In the genomic region with DNA sequence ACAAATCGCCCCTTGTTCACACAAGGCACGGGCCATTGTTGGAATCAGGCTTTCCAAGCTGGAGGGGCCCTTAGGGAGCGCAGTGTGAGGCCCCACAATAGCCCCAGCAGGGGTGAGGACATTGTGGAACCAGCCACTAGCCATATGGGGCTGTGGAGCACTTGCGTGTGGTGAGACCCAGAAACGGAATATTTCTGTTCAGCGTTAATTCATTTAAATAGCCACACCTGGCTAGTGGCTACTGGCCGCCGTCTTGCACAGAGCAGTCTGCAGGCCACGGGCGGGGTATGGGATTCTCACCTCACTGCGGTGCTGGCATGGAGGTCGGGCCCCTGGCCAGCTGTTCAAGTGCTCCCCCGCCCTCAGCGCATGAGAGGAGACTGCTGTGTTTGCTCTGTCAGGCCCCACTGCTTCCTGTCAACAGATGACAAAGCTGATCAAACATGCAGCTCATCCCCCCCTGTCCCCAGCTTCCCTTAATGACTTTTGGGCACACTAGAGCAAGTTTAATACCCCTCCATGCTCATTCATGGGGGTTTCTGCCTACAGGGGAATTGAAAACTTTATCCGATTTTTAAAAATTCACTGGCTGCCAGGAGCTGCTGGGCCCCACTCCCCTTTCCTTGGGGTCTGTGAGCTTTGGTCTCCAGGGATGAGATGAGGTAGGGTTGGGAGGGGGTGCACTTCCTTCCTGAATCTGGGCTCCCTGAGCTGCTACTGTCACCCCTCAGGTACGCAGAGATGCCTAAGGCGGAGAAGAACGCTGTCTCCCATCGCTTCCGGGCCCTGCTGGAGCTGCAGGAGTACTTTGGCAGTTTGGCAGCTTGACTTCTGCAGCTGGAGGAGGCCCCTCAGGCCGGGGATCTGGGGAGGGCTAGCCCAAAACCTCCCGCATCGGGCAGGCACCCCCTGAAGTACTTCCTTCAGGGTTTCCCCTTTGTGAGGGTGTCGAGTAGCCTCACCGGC, we compare ENCODE assay signal across 9 cellular contexts. TPM values are rescaled to one million over a fixed set of nuclear protein-coding genes. Genes with fewer than 3 reads are reported as not detected.
DNase-seq lines count a peak whose midpoint lies in the region; ATAC-seq, FAIRE-seq and TF ChIP-seq lines count a peak whose summit lies in the region.
"Had no signal": no experiment of that assay in that cellular context is flagged by ENCODE, and none has a peak within 500 bp of the region (broad histone marks: within the 10 kb centered on the region; RNA-seq: fewer than 3 reads in every experiment).

No MANE protein-coding gene starts in this region.

- peak; percentile 37 for ATAC-seq in activated CD8-positive, alpha-beta T cell treated with anti-CD3 and anti-CD28 coated beads, Interleukin-2, amount 10 ng/mL, durations not matched to agents 7 days and 5 days
- ATAC-seq in pancreas, result peak in 3 of 4 donors; percentile 28 to 72 (median 67)
- no peak for ATAC-seq in HG03045 (IDR thresholded peaks at IDR 0.05; ENCODE audit: unreplicated experiment)
- ATAC-seq in HG02870 (IDR thresholded peaks at IDR 0.05; ENCODE audit: unreplicated experiment), result no peak

- no peak for TF ChIP-seq CTCF in pancreas (IDR thresholded peaks at IDR 0.05)

- H3K36me3 Mint-ChIP-seq in activated CD4-positive, alpha-beta T cell treated with anti-CD3 and anti-CD28 coated beads, Interleukin-2, amount 10 ng/mL, durations not matched to agents 7 days and 5 days (ENCODE audit: low read depth), result peaks cover 13% of the 10 kb centered on the region
- H3K36me3 Mint-ChIP-seq in activated CD8-positive, alpha-beta T cell treated with anti-CD3 and anti-CD28 coated beads, Interleukin-2, amount 10 ng/mL, durations not matched to agents 7 days and 5 days (ENCODE audit: low read depth), result peaks cover 28% of the 10 kb centered on the region

- peaks cover 0 to 7% (median 0%) of the 10 kb centered on the region in 3 donors for H3K4me1 ChIP-seq in pancreas

- peak overlapping the region; percentile 88 for H3K27ac Mint-ChIP-seq in activated CD4-positive, alpha-beta T cell treated with anti-CD3 and anti-CD28 coated beads, Interleukin-2, amount 10 ng/mL, durations not matched to agents 7 days and 5 days
- peak overlapping the region; percentile 75 for H3K27ac Mint-ChIP-seq in activated CD8-positive, alpha-beta T cell treated with anti-CD3 and anti-CD28 coated beads, Interleukin-2, amount 10 ng/mL, durations not matched to agents 7 days and 5 days

- CTCF ChIA-PET in activated CD4-positive, alpha-beta T cell treated with anti-CD3 and anti-CD28 coated beads, Interleukin-2, amount 10 ng/mL, durations not matched to agents 7 days and 5 days (lab: Charles Lee), result interaction anchor here (0.6 to 1.6 kb wide), 3 partner anchors 10 to 35 kb away, joined by 4 to 5 read pairs (median 4); no protein-coding TSS in a partner anchor
- CTCF ChIA-PET in activated CD8-positive, alpha-beta T cell treated with anti-CD3 and anti-CD28 coated beads, Interleukin-2, amount 10 ng/mL, durations not matched to agents 7 days and 5 days (lab: Charles Lee), result interaction anchor here (0.7 to 1.8 kb wide), 6 partner anchors 14 to 107 kb away, joined by 3 to 11 read pairs (median 4); a partner anchor contains a TSS

- peaks cover 0 to 23% (median 0%) of the 10 kb centered on the region in 3 donors for H3K36me3 ChIP-seq in pancreas

- H3K9me3 Mint-ChIP-seq in activated CD4-positive, alpha-beta T cell treated with anti-CD3 and anti-CD28 coated beads, Interleukin-2, amount 10 ng/mL, durations not matched to agents 7 days and 5 days, result no peaks in the 10 kb centered on the region
- H3K9me3 Mint-ChIP-seq in activated CD8-positive, alpha-beta T cell treated with anti-CD3 and anti-CD28 coated beads, Interleukin-2, amount 10 ng/mL, durations not matched to agents 7 days and 5 days (ENCODE audit: insufficient read depth), result no peaks in the 10 kb centered on the region

- POLR2A ChIA-PET in activated CD4-positive, alpha-beta T cell treated with anti-CD3 and anti-CD28 coated beads, Interleukin-2, amount 10 ng/mL, durations not matched to agents 7 days and 5 days (lab: Charles Lee), result interaction anchor here (0.5 to 0.7 kb wide), 2 partner anchors 11 to 19 kb away, joined by 3 to 4 read pairs; no protein-coding TSS in a partner anchor
- POLR2A ChIA-PET in activated CD8-positive, alpha-beta T cell treated with anti-CD3 and anti-CD28 coated beads, Interleukin-2, amount 10 ng/mL, durations not matched to agents 7 days and 5 days (lab: Charles Lee), result interaction anchor here (0.6 to 1.5 kb wide), 5 partner anchors 10 to 1472 kb away, joined by 3 to 4 read pairs (median 3); a partner anchor contains a TSS

- WGBS in pancreas, 2 donors, result 79 to 83% methylated on average over 25 of the region's 25 CpGs

- no peak overlapping the region for H3K27ac ChIP-seq in pancreas
- H3K27ac ChIP-seq: PC-9 had no signal

- no peak overlapping the region for H3K4me3 ChIP-seq in pancreas
- H3K4me3 ChIP-seq: PC-9 had no signal

- H3K27me3 ChIP-seq in pancreas, result no peaks in the 10 kb centered on the region

- intact Hi-C loops in pancreas (cut with DNase I), result no loop called here

- peaks cover 22% of the 10 kb centered on the region for H3K4me1 Mint-ChIP-seq in activated CD4-positive, alpha-beta T cell treated with anti-CD3 and anti-CD28 coated beads, Interleukin-2, amount 10 ng/mL, durations not matched to agents 7 days and 5 days
- H3K4me1 Mint-ChIP-seq in activated CD8-positive, alpha-beta T cell treated with anti-CD3 and anti-CD28 coated beads, Interleukin-2, amount 10 ng/mL, durations not matched to agents 7 days and 5 days (ENCODE audit: low read depth), result peaks cover 19% of the 10 kb centered on the region

- DNase-seq in activated CD4-positive, alpha-beta T cell treated with anti-CD3 and anti-CD28 coated beads, Interleukin-2, amount 10 ng/mL, durations not matched to agents 7 days and 5 days, result peak; percentile 60
- no peak for DNase-seq in activated CD4-positive, alpha-beta T cell treated with anti-CD3 and anti-CD28 coated beads for 48 hours
- DNase-seq in NCI-H128 (lab: John Stamatoyannopoulos, UW; ENCODE audit: unreplicated experiment) (peak; percentile 62), pancreas (no peak), NCI-H2171 (lab: John Stamatoyannopoulos, UW) (no peak)
- peak; percentile 51 for DNase-seq in activated CD8-positive, alpha-beta T cell treated with anti-CD3 and anti-CD28 coated beads, Interleukin-2, amount 10 ng/mL, durations not matched to agents 7 days and 5 days

- no peak for FAIRE-seq in pancreas (lab: Jason Lieb, UNC)

- no peak overlapping the region for H3K4me3 Mint-ChIP-seq in activated CD4-positive, alpha-beta T cell treated with anti-CD3 and anti-CD28 coated beads, Interleukin-2, amount 10 ng/mL, durations not matched to agents 7 days and 5 days
- no peak overlapping the region for H3K4me3 Mint-ChIP-seq in activated CD8-positive, alpha-beta T cell treated with anti-CD3 and anti-CD28 coated beads, Interleukin-2, amount 10 ng/mL, durations not matched to agents 7 days and 5 days

- H3K9me3 ChIP-seq in pancreas, result no peaks in the 10 kb centered on the region

- H3K27me3 Mint-ChIP-seq in activated CD4-positive, alpha-beta T cell treated with anti-CD3 and anti-CD28 coated beads, Interleukin-2, amount 10 ng/mL, durations not matched to agents 7 days and 5 days, result no peaks in the 10 kb centered on the region
- no peaks in the 10 kb centered on the region for H3K27me3 Mint-ChIP-seq in activated CD8-positive, alpha-beta T cell treated with anti-CD3 and anti-CD28 coated beads, Interleukin-2, amount 10 ng/mL, durations not matched to agents 7 days and 5 days (ENCODE audit: low read depth)

RNA-seq across cellular contexts. Expression of a gene that starts 13.6 kb away (rescaled TPM):
- total RNA-seq in activated CD4-positive, alpha-beta T cell treated with anti-CD3 and anti-CD28 coated beads, Interleukin-2, amount 10 ng/mL, durations not matched to agents 7 days and 5 days, result 10 to 100 TPM; 52.1 to 72.7 TPM
- total RNA-seq in activated CD8-positive, alpha-beta T cell treated with anti-CD3 and anti-CD28 coated beads, Interleukin-2, amount 10 ng/mL, durations not matched to agents 7 days and 5 days, result 10 to 100 TPM; 53.2 to 60.7 TPM
- 10 to 100 TPM; 14.2 to 29.9 (median 23.1) TPM for total RNA-seq in pancreas
- 100 to 1,000 TPM in 1 of 2 donors, 10 to 100 TPM in 1; 90.4 to 111 TPM for polyA plus RNA-seq in pancreas

RNA-seq across cellular contexts. Expression of a gene that starts 16.1 kb away (rescaled TPM):
- under 1 TPM; 0.50 to 0.77 TPM for total RNA-seq in activated CD4-positive, alpha-beta T cell treated with anti-CD3 and anti-CD28 coated beads, Interleukin-2, amount 10 ng/mL, durations not matched to agents 7 days and 5 days
- total RNA-seq in activated CD8-positive, alpha-beta T cell treated with anti-CD3 and anti-CD28 coated beads, Interleukin-2, amount 10 ng/mL, durations not matched to agents 7 days and 5 days, result 1 to 10 TPM; 1.6 to 2.8 TPM
- total RNA-seq in pancreas, result under 1 TPM; 0.14 to 0.87 (median 0.42) TPM
- polyA plus RNA-seq in pancreas, result 1 to 10 TPM in 1 of 2 donors, under 1 TPM in 1; 0.87 to 1.1 TPM

RNA-seq across cellular contexts. Expression of a gene that starts 18.4 kb away (rescaled TPM):
- 10 to 100 TPM; 46.5 to 58.9 TPM for total RNA-seq in activated CD4-positive, alpha-beta T cell treated with anti-CD3 and anti-CD28 coated beads, Interleukin-2, amount 10 ng/mL, durations not matched to agents 7 days and 5 days
- total RNA-seq in activated CD8-positive, alpha-beta T cell treated with anti-CD3 and anti-CD28 coated beads, Interleukin-2, amount 10 ng/mL, durations not matched to agents 7 days and 5 days, result 10 to 100 TPM; 49.0 to 54.4 TPM
- total RNA-seq in pancreas, result 10 to 100 TPM; 42.0 to 52.8 (median 48.1) TPM
- polyA plus RNA-seq in pancreas, result 10 to 100 TPM; 46.1 to 50.0 TPM

RNA-seq across cellular contexts. Expression of a gene that starts 49.6 kb away (rescaled TPM):
- under 1 TPM; 0.62 to 0.65 TPM for total RNA-seq in activated CD4-positive, alpha-beta T cell treated with anti-CD3 and anti-CD28 coated beads, Interleukin-2, amount 10 ng/mL, durations not matched to agents 7 days and 5 days
- under 1 TPM; 0.42 to 0.53 TPM for total RNA-seq in activated CD8-positive, alpha-beta T cell treated with anti-CD3 and anti-CD28 coated beads, Interleukin-2, amount 10 ng/mL, durations not matched to agents 7 days and 5 days
- 10 to 100 TPM; 17.5 to 18.9 (median 18.3) TPM for total RNA-seq in pancreas
- 10 to 100 TPM; 20.3 to 30.5 TPM for polyA plus RNA-seq in pancreas

Comparison
In these comparisons a context has a peak if more than half of its experiments do, and no peak if none do; other contexts are left out.
1. DNase-seq: peak in activated CD4-positive, alpha-beta T cell treated with anti-CD3 and anti-CD28 coated beads, Interleukin-2, amount 10 ng/mL, durations not matched to agents 7 days and 5 days (single experiment), NCI-H128 (single experiment) and activated CD8-positive, alpha-beta T cell treated with anti-CD3 and anti-CD28 coated beads, Interleukin-2, amount 10 ng/mL, durations not matched to agents 7 days and 5 days (single experiment); none in activated CD4-positive, alpha-beta T cell treated with anti-CD3 and anti-CD28 coated beads for 48 hours (single experiment), pancreas (0 of 6) and NCI-H2171 (single experiment).
2. ATAC-seq: peak in activated CD8-positive, alpha-beta T cell treated with anti-CD3 and anti-CD28 coated beads, Interleukin-2, amount 10 ng/mL, durations not matched to agents 7 days and 5 days (single experiment) and pancreas (3 of 4); none in HG03045 (single experiment) and HG02870 (single experiment).